ENCODE assay signal across 12 cellular contexts in genomic region chr14:20278414-20278813, GRCh38. TPM values are rescaled to one million over a fixed set of nuclear protein-coding genes. Genes with fewer than 3 reads are reported as not detected.
DNase-seq lines count a peak whose midpoint lies in the region; ATAC-seq and TF ChIP-seq lines count a peak whose summit lies in the region.
"Had no signal": no experiment of that assay in that cellular context is flagged by ENCODE, and none has a peak within 500 bp of the region (broad histone marks: within the 10 kb centered on the region; RNA-seq: fewer than 3 reads in every experiment).

No MANE protein-coding gene starts in this region.

- H2BK120ac ChIP-seq in mesenchymal stem cell (ENCODE audit: low read depth, low read length): no peak overlapping the region

- H3K4ac ChIP-seq in mesenchymal stem cell (ENCODE audit: low read depth in 1 of 2, low read length in 2 of 2): no peak overlapping the region

- TF ChIP-seq CTCF in HFF-Myc (IDR thresholded peaks at IDR 0.05; ENCODE audit: low read depth, low read length, missing control alignments): no peak

- H2BK15ac ChIP-seq in mesenchymal stem cell (ENCODE audit: low read depth, poor library complexity, severe bottlenecking): no peak overlapping the region

- H3K14ac ChIP-seq in mesenchymal stem cell (ENCODE audit: low read length in 2 of 2): no peak overlapping the region

- ATAC-seq in GM21381 (IDR thresholded peaks at IDR 0.05; ENCODE audit: unreplicated experiment): no peak

- no peak overlapping the region for H2AFZ ChIP-seq in mesenchymal stem cell (ENCODE audit: low read depth, low read length)

- no peak overlapping the region for H2BK12ac ChIP-seq in mesenchymal stem cell (ENCODE audit: low read length in 2 of 2)

- no peak overlapping the region for H3K4me3 ChIP-seq in HFF-Myc (replicated peaks; ENCODE audit: low read depth, low read length)
- no peak overlapping the region for H3K4me3 ChIP-seq in mesenchymal stem cell (ENCODE audit: insufficient read depth in 1 of 2, low read depth in 1 of 2, low read length in 2 of 2)
- H3K4me3 ChIP-seq: BLaER1 had no signal

- no peak overlapping the region for H3K9ac ChIP-seq in mesenchymal stem cell (ENCODE audit: low read length)
- H3K9ac ChIP-seq: BLaER1 had no signal

- H4K91ac ChIP-seq in mesenchymal stem cell (ENCODE audit: low read length): no peak overlapping the region

- H3K4me1 ChIP-seq in mesenchymal stem cell (ENCODE audit: control insufficient read depth, insufficient read depth, low read depth, low read length): no peaks in the 10 kb centered on the region
- H3K4me1 ChIP-seq: BLaER1 had no signal

- peaks cover 11 to 24% of the 10 kb centered on the region in 2 experiments for H3K36me3 ChIP-seq in mesenchymal stem cell (ENCODE audit: control insufficient read depth in 1 of 2, insufficient read depth in 2 of 2, low read depth in 1 of 2, low read length in 2 of 2)

- H3K27me3 ChIP-seq in mesenchymal stem cell (ENCODE audit: control insufficient read depth in 1 of 2, insufficient read depth in 1 of 2, low read length in 2 of 2): no peaks in the 10 kb centered on the region
- H3K27me3 ChIP-seq: BLaER1 had no signal

- H3K18ac ChIP-seq in mesenchymal stem cell (ENCODE audit: low read depth in 1 of 2, low read length in 2 of 2): no peak overlapping the region

- WGBS in mesenchymal stem cell: 89% methylated on average over 1 of the region's 1 CpG

- peak; percentile 14 for DNase-seq in activated CD4-positive, alpha-beta T cell treated with anti-CD3 and anti-CD28 coated beads for 48 hours
- DNase-seq in activated CD4-positive, alpha-beta T cell treated with anti-CD3 and anti-CD28 coated beads for 1 hour: no peak
- peak; percentile 14 for DNase-seq in HFF-Myc (ENCODE audit: extremely low read depth, low read depth)
- peak; percentile 43 for DNase-seq in T-helper 9 cell
- peak; percentile 16 for DNase-seq in mesenchymal stem cell
- DNase-seq in GM19240 (ENCODE audit: insufficient read length, low spot score): no peak
- no peak for DNase-seq in ureter (ENCODE audit: low spot score)
- DNase-seq: SIG-M5 had no signal

- H3K27ac ChIP-seq in mesenchymal stem cell (ENCODE audit: low read length, poor library complexity, severe bottlenecking): no peak overlapping the region
- H3K27ac ChIP-seq: BLaER1 had no signal

- no peaks in the 10 kb centered on the region for H3K79me1 ChIP-seq in mesenchymal stem cell (replicated peaks; ENCODE audit: low read length, poor library complexity, severe bottlenecking)

- no peak overlapping the region for H2AK5ac ChIP-seq in mesenchymal stem cell (ENCODE audit: low read length, severe bottlenecking)

- H3K23ac ChIP-seq in mesenchymal stem cell (ENCODE audit: low read length in 2 of 2): no peak overlapping the region

- no peak overlapping the region for H3K4me2 ChIP-seq in mesenchymal stem cell (ENCODE audit: low read length, poor library complexity, severe bottlenecking)
- H3K4me2 ChIP-seq: BLaER1 had no signal

- no peak overlapping the region for H4K8ac ChIP-seq in mesenchymal stem cell (ENCODE audit: low read length)

- H3K9me3 ChIP-seq in mesenchymal stem cell (ENCODE audit: control insufficient read depth, low read length): peaks cover 22% of the 10 kb centered on the region

- H2BK5ac ChIP-seq in mesenchymal stem cell (ENCODE audit: low read depth, low read length, poor library complexity, severe bottlenecking): no peak overlapping the region

RNA-seq across cellular contexts. Expression of gene TTC5, which starts 27.3 kb away (rescaled TPM):
- polyA plus RNA-seq in mesenchymal stem cell (2013, experiment 1 of 2): 8.6 TPM
- polyA plus RNA-seq in mesenchymal stem cell (2013, experiment 2 of 2): 8.6 TPM
- 26.6 TPM for total RNA-seq in ureter

RNA-seq across cellular contexts. Expression of gene OR11H4, which starts 39.3 kb away (rescaled TPM):
- polyA plus RNA-seq in mesenchymal stem cell (2013, experiment 1 of 2): not detected
- polyA plus RNA-seq in mesenchymal stem cell (2013, experiment 2 of 2): not detected
- not detected for total RNA-seq in ureter
- total RNA-seq: frontal cortex, progenitor cell of endocrine pancreas had no signal

RNA-seq across cellular contexts. Expression of gene OR11H7, which starts 49.6 kb away (rescaled TPM):
- not detected for polyA plus RNA-seq in mesenchymal stem cell (2013, experiment 1 of 2)
- polyA plus RNA-seq in mesenchymal stem cell (2013, experiment 2 of 2): not detected
- total RNA-seq in ureter: not detected
- total RNA-seq: frontal cortex, progenitor cell of endocrine pancreas had no signal

RNA-seq across cellular contexts. Expression of gene CCNB1IP1, which starts 54.7 kb away (rescaled TPM):
- 46.1 TPM for polyA plus RNA-seq in mesenchymal stem cell (2013, experiment 1 of 2)
- 49.5 TPM for polyA plus RNA-seq in mesenchymal stem cell (2013, experiment 2 of 2)
- total RNA-seq in ureter: 38.3 TPM

RNA-seq across cellular contexts. Expression of gene OR11H6, which starts 54.9 kb away (rescaled TPM):
- not detected for polyA plus RNA-seq in mesenchymal stem cell (2013, experiment 1 of 2)
- not detected for polyA plus RNA-seq in mesenchymal stem cell (2013, experiment 2 of 2)
- not detected for total RNA-seq in ureter
- total RNA-seq: frontal cortex, progenitor cell of endocrine pancreas had no signal

Comparison
In these comparisons a context has a peak if more than half of its experiments do, and no peak if none do; other contexts are left out.
1. DNase-seq: peak in activated CD4-positive, alpha-beta T cell treated with anti-CD3 and anti-CD28 coated beads for 48 hours (single experiment), HFF-Myc (single experiment), T-helper 9 cell (single experiment) and mesenchymal stem cell (single experiment); none in activated CD4-positive, alpha-beta T cell treated with anti-CD3 and anti-CD28 coated beads for 1 hour (single experiment), GM19240 (single experiment) and ureter (single experiment).